In the genomic region with DNA sequence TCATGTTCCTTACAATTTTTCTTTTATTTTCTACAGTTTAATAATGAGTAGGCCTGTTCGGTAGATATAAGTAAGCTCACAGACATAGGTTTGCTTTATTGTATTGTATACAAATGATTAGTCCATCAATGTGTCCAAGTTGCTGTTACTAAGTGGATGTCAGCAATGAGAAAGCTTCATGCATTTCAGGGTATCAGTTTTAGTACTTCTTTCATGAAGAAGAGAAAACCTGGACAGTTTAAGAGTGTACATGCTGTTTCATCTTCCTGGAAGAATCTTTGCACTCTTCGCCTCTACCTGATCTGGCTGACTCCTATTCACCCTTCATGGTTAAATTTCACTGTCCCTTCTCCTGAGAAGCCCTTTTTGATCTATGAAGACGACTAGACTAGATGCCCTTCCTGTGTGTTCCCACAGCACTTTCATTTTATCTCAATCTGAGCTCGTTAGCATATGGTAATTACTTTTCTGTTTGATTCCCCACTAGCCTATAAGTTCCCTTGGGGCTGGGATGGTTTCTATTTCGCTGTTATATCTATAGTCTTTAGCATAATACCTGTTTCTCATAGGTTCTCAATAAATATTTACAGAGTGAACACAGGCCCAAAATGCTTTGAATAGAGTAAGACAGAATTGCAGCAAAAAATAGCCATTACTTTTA, we compare ENCODE assay signal across 14 cellular contexts.
A peak's percentile ranks its signal among the peaks of the same experiment; 100 is the strongest.
DNase-seq lines count a peak whose midpoint lies in the region; ATAC-seq lines count a peak whose summit lies in the region.
"Had no signal": no experiment of that assay in that cellular context is flagged by ENCODE, and none has a peak within 500 bp of the region (broad histone marks: within the 10 kb centered on the region; RNA-seq: fewer than 3 reads in every experiment).

No MANE protein-coding gene starts in this region.

- ATAC-seq in GM18502 (IDR thresholded peaks at IDR 0.05; ENCODE audit: poor library complexity, unreplicated experiment), result peak; percentile 93
- ATAC-seq in GM19452 (IDR thresholded peaks at IDR 0.05; ENCODE audit: unreplicated experiment), result peak; percentile 97
- ATAC-seq in HG02798 (IDR thresholded peaks at IDR 0.05; ENCODE audit: poor library complexity, unreplicated experiment), result peak; percentile 88
- ATAC-seq in HG03442 (IDR thresholded peaks at IDR 0.05; ENCODE audit: unreplicated experiment), result peak; percentile 93
- ATAC-seq: activated T-cell treated with anti-CD3 and anti-CD28 coated beads, Interleukin-2, amount 50 U/mL, for 4 hours; body of pancreas had no signal

- DNase-seq in SK-N-DZ (ENCODE audit: low spot score) (no peak), GM03348 (ENCODE audit: low spot score) (no peak), hepatic stellate cell (ENCODE audit: low spot score) (no peak), NCI-H446 (lab: John Stamatoyannopoulos, UW) (no peak)
- DNase-seq: activated T-cell treated with anti-CD3 and anti-CD28 coated beads, Interleukin-2, amount 50 U/mL, for 4 hours; AML-193; body of pancreas; NCI-H2171 treated with DMSO at 0.1 percent for 48 hours; Right ventricle myocardium superior; small intestine had no signal
